Comparison of ENCODE assay signal across 17 cellular contexts in genomic region chr19:48648134-48648533, GRCh38. TPM values are rescaled to one million over a fixed set of nuclear protein-coding genes. Genes with fewer than 3 reads are reported as not detected.
DNase-seq lines count a peak whose midpoint lies in the region; ATAC-seq and TF ChIP-seq lines count a peak whose summit lies in the region.
"Had no signal": no experiment of that assay in that cellular context is flagged by ENCODE, and none has a peak within 500 bp of the region (broad histone marks: within the 10 kb centered on the region; RNA-seq: fewer than 3 reads in every experiment).

No MANE protein-coding gene starts in this region.

- no peaks in the 10 kb centered on the region for H3K9me2 ChIP-seq in SK-N-SH

- ATAC-seq in central memory CD8-positive, alpha-beta T cell (replicated peaks; ENCODE audit: extremely low read depth, poor library complexity, severe bottlenecking): no peak
- ATAC-seq in stimulated activated memory B cell treated with anti-CD40 and anti-IgM and Interleukin-4, amounts not matched to agents 10 μg/mL and 1 μg/mL and 100 μg/mL, for 72 hours: no peak
- ATAC-seq in GM18861 (IDR thresholded peaks at IDR 0.05; ENCODE audit: unreplicated experiment): no peak
- ATAC-seq: activated CD4-positive, CD25-positive, alpha-beta regulatory T cell treated with anti-CD3 and anti-CD28 coated beads, Interleukin-2, amount 50 U/mL, for 24 hours had no signal

- H3F3A ChIP-seq in SK-N-SH (replicated peaks; ENCODE audit: insufficient read depth): peaks cover 6% of the 10 kb centered on the region

- H3K4me3 Mint-ChIP-seq in activated naive CD4-positive, alpha-beta T cell treated with anti-CD3 and anti-CD28 coated beads, Interleukin-2, amount 10 ng/mL, durations not matched to agents 7 days and 5 days: no peak overlapping the region
- H3K4me3 Mint-ChIP-seq in central memory CD8-positive, alpha-beta T cell: peak overlapping the region; percentile 6
- no peak overlapping the region for H3K4me3 Mint-ChIP-seq in stimulated activated memory B cell treated with anti-CD40 and anti-IgM and Interleukin-4, amounts not matched to agents 10 μg/mL and 1 μg/mL and 100 μg/mL, for 72 hours
- H3K4me3 Mint-ChIP-seq: HFFc6 had no signal

- H3K4me3 ChIP-seq in HEK293 (ENCODE audit: low read depth, low read length) (no peak overlapping the region), SK-N-SH (ENCODE audit: low read depth in 2 of 2, low read length in 1 of 2) (no peak overlapping the region)
- H3K4me3 ChIP-seq: vagina had no signal

- H2AFZ ChIP-seq in SK-N-SH (ENCODE audit: low read depth): no peak overlapping the region

- H3K27me3 Mint-ChIP-seq in activated naive CD4-positive, alpha-beta T cell treated with anti-CD3 and anti-CD28 coated beads, Interleukin-2, amount 10 ng/mL, durations not matched to agents 7 days and 5 days: peaks cover 13% of the 10 kb centered on the region
- no peaks in the 10 kb centered on the region for H3K27me3 Mint-ChIP-seq in central memory CD8-positive, alpha-beta T cell
- no peaks in the 10 kb centered on the region for H3K27me3 Mint-ChIP-seq in stimulated activated memory B cell treated with anti-CD40 and anti-IgM and Interleukin-4, amounts not matched to agents 10 μg/mL and 1 μg/mL and 100 μg/mL, for 72 hours

- no peak overlapping the region for H3K4me2 ChIP-seq in SK-N-SH

- no peaks in the 10 kb centered on the region for H4K20me1 ChIP-seq in SK-N-SH (ENCODE audit: insufficient read depth)

- no peak for TF ChIP-seq RAD21 in SK-N-SH (IDR thresholded peaks at IDR 0.05; ENCODE audit: low read length)

- no peaks in the 10 kb centered on the region for H3K9me3 Mint-ChIP-seq in activated naive CD4-positive, alpha-beta T cell treated with anti-CD3 and anti-CD28 coated beads, Interleukin-2, amount 10 ng/mL, durations not matched to agents 7 days and 5 days
- H3K9me3 Mint-ChIP-seq in central memory CD8-positive, alpha-beta T cell: no peaks in the 10 kb centered on the region
- no peaks in the 10 kb centered on the region for H3K9me3 Mint-ChIP-seq in stimulated activated memory B cell treated with anti-CD40 and anti-IgM and Interleukin-4, amounts not matched to agents 10 μg/mL and 1 μg/mL and 100 μg/mL, for 72 hours
- H3K9me3 Mint-ChIP-seq: HFFc6 had no signal

- H3K27ac Mint-ChIP-seq in activated naive CD4-positive, alpha-beta T cell treated with anti-CD3 and anti-CD28 coated beads, Interleukin-2, amount 10 ng/mL, durations not matched to agents 7 days and 5 days: peak overlapping the region; percentile 79
- H3K27ac Mint-ChIP-seq in central memory CD8-positive, alpha-beta T cell (ENCODE audit: low read depth): peak overlapping the region; percentile 84
- H3K27ac Mint-ChIP-seq in stimulated activated memory B cell treated with anti-CD40 and anti-IgM and Interleukin-4, amounts not matched to agents 10 μg/mL and 1 μg/mL and 100 μg/mL, for 72 hours: peak overlapping the region; percentile 11
- H3K27ac Mint-ChIP-seq: HFFc6 had no signal

- no peaks in the 10 kb centered on the region for H3K27me3 ChIP-seq in SK-N-SH (ENCODE audit: insufficient read depth)
- H3K27me3 ChIP-seq: vagina had no signal

- H3K9me3 ChIP-seq in HEK293 (ENCODE audit: control insufficient read depth, insufficient read depth, low read depth, low read length) (no peaks in the 10 kb centered on the region), SK-N-SH (no peaks in the 10 kb centered on the region)
- H3K9me3 ChIP-seq: vagina had no signal

- H3K4me1 ChIP-seq in HEK293 (ENCODE audit: control insufficient read depth, insufficient read depth, low read length): peaks cover 9% of the 10 kb centered on the region
- H3K4me1 ChIP-seq in SK-N-SH (ENCODE audit: control insufficient read depth in 1 of 2, insufficient read depth in 2 of 2, low read depth in 1 of 2, low read length in 1 of 2): peaks cover 4 to 6% of the 10 kb centered on the region in 2 experiments; a peak in 2 of 4 replicates

- H3K27ac ChIP-seq in HEK293 (ENCODE audit: extremely low read depth, low read depth, low read length) (no peak overlapping the region), SK-N-SH (ENCODE audit: low read depth in 2 of 2, low read length in 1 of 2) (no peak overlapping the region)
- H3K27ac ChIP-seq: vagina had no signal

- TF ChIP-seq EP300 in SK-N-SH (IDR thresholded peaks at IDR 0.05; ENCODE audit: borderline replicate concordance in 1 of 2, low read depth in 1 of 2, low read length in 1 of 2): no peak

- no peak for DNase-seq in activated naive CD4-positive, alpha-beta T cell treated with anti-CD3 and anti-CD28 coated beads, Interleukin-2, amount 10 ng/mL, durations not matched to agents 7 days and 5 days
- DNase-seq in activated naive CD4-positive, alpha-beta T cell (lab: John Stamatoyannopoulos, UW): no peak
- DNase-seq in central memory CD8-positive, alpha-beta T cell (ENCODE audit: low spot score in 2 of 2): no peak
- no peak for DNase-seq in SK-N-SH
- DNase-seq: amygdala; effector memory CD4-positive, alpha-beta T cell; HFFc6; KG1; NCI-H2029 treated with DMSO at 0.1 percent for 48 hours; NCI-H526; SIG-M5; stimulated activated CD4-positive, alpha-beta T cell treated with anti-CD3 and anti-CD28 coated beads, Interleukin-1b, Interleukin-23, amount 100 ng/mL, for 48 hours had no signal

- H3K4me1 Mint-ChIP-seq in activated naive CD4-positive, alpha-beta T cell treated with anti-CD3 and anti-CD28 coated beads, Interleukin-2, amount 10 ng/mL, durations not matched to agents 7 days and 5 days: peaks cover 68% of the 10 kb centered on the region
- H3K4me1 Mint-ChIP-seq in central memory CD8-positive, alpha-beta T cell: peaks cover 48% of the 10 kb centered on the region
- H3K4me1 Mint-ChIP-seq in stimulated activated memory B cell treated with anti-CD40 and anti-IgM and Interleukin-4, amounts not matched to agents 10 μg/mL and 1 μg/mL and 100 μg/mL, for 72 hours: peaks cover 45% of the 10 kb centered on the region

- POLR2A ChIA-PET in HEK293 (lab: Yijun Ruan, JAX) (no interaction called here), SK-N-SH (lab: Yijun Ruan, JAX) (no interaction called here)

- H3K36me3 ChIP-seq in HEK293 (ENCODE audit: control insufficient read depth in 2 of 2, insufficient read depth in 1 of 2, low read length in 2 of 2): no peaks in the 10 kb centered on the region
- no peaks in the 10 kb centered on the region for H3K36me3 ChIP-seq in SK-N-SH (replicated peaks in 1 of 2; ENCODE audit: control insufficient read depth in 1 of 2, insufficient read depth in 2 of 2, low read length in 1 of 2)
- H3K36me3 ChIP-seq: vagina had no signal

- CTCF ChIA-PET in activated naive CD4-positive, alpha-beta T cell treated with anti-CD3 and anti-CD28 coated beads, Interleukin-2, amount 10 ng/mL, durations not matched to agents 7 days and 5 days (lab: Charles Lee): interaction anchor here (1.5 kb wide), 1 partner anchor 194 kb away, joined by 3 read pairs; no protein-coding TSS in a partner anchor
- CTCF ChIA-PET in HEK293 (lab: Yijun Ruan, JAX) (interaction anchor here (0.6 kb wide), 1 partner anchor 194 kb away, joined by 3 read pairs; no protein-coding TSS in a partner anchor), SK-N-SH (lab: Yijun Ruan, JAX) (no interaction called here)

- H3K36me3 Mint-ChIP-seq in activated naive CD4-positive, alpha-beta T cell treated with anti-CD3 and anti-CD28 coated beads, Interleukin-2, amount 10 ng/mL, durations not matched to agents 7 days and 5 days: no peaks in the 10 kb centered on the region
- H3K36me3 Mint-ChIP-seq in central memory CD8-positive, alpha-beta T cell (ENCODE audit: insufficient read depth): peaks cover 13% of the 10 kb centered on the region
- no peaks in the 10 kb centered on the region for H3K36me3 Mint-ChIP-seq in stimulated activated memory B cell treated with anti-CD40 and anti-IgM and Interleukin-4, amounts not matched to agents 10 μg/mL and 1 μg/mL and 100 μg/mL, for 72 hours

- H3K9ac ChIP-seq in SK-N-SH: no peak overlapping the region

- TF ChIP-seq CTCF in HEK293 (tag by site-specific recombination; IDR thresholded peaks at IDR 0.05) (no peak), SK-N-SH (IDR thresholded peaks at IDR 0.05) (no peak)

- no peaks in the 10 kb centered on the region for H3K79me2 ChIP-seq in SK-N-SH (ENCODE audit: insufficient read depth)

- 76% methylated on average over 2 of the region's 2 CpGs for WGBS in SK-N-SH (ENCODE audit: low lambda C conversion rate)

TF ChIP-seq in HEK293, 187 proteins besides CTCF, POLR2A, EP300 and RAD21:
- TF ChIP-seq ZNF175 (tag by site-specific recombination; IDR thresholded peaks at IDR 0.05): no peak
- peak; percentile 39; the same call in 1 of the 2 replicates for TF ChIP-seq ZNF366 (tag by site-specific recombination; conservative IDR thresholded peaks at IDR 0.05)

TF ChIP-seq in SK-N-SH, 30 proteins besides CTCF, POLR2A, EP300 and RAD21:
- TF ChIP-seq, protein P1, sequence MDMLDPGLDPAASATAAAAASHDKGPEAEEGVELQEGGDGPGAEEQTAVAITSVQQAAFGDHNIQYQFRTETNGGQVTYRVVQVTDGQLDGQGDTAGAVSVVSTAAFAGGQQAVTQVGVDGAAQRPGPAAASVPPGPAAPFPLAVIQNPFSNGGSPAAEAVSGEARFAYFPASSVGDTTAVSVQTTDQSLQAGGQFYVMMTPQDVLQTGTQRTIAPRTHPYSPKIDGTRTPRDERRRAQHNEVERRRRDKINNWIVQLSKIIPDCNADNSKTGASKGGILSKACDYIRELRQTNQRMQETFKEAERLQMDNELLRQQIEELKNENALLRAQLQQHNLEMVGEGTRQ (IDR thresholded peaks at IDR 0.05; ENCODE audit: borderline replicate concordance, low read depth, low read length): no peak
- TF ChIP-seq MXI1 (IDR thresholded peaks at IDR 0.05; ENCODE audit: low read depth, low read length) (no peak), EZH2phosphoT487 (IDR thresholded peaks at IDR 0.05; ENCODE audit: borderline replicate concordance, low read depth) (no peak), CHD2 (IDR thresholded peaks at IDR 0.05; ENCODE audit: low read length, partially characterized antibody) (no peak), RFX5 (IDR thresholded peaks at IDR 0.05; ENCODE audit: low read length) (no peak), SIN3A (IDR thresholded peaks at IDR 0.05; ENCODE audit: borderline replicate concordance, low read depth, low read length) (no peak)

RNA-seq across cellular contexts. Expression of gene CA11, which starts 2.1 kb away (rescaled TPM):
- 13.1 and 13.5 TPM in 2 replicates for polyA plus RNA-seq in SK-N-SH (2012; rRNA removed)
- 12.8 and 15.5 TPM in 2 replicates for polyA plus RNA-seq in SK-N-SH (2012; cell fraction: cytosol; rRNA removed)
- polyA plus RNA-seq in SK-N-SH (2012; cell fraction: nucleus; rRNA removed): 10.4 and 10.7 TPM in 2 replicates

RNA-seq across cellular contexts. Expression of gene DBP, which starts 11.0 kb away (rescaled TPM):
- 7.8 and 12.6 TPM in 2 replicates for polyA plus RNA-seq in SK-N-SH (2012; rRNA removed)
- polyA plus RNA-seq in SK-N-SH (2012; cell fraction: cytosol; rRNA removed): 7.3 and 10.3 TPM in 2 replicates
- polyA plus RNA-seq in SK-N-SH (2012; cell fraction: nucleus; rRNA removed): 8.6 and 13.4 TPM in 2 replicates

RNA-seq across cellular contexts. Expression of gene NTN5, which starts 24.7 kb away (rescaled TPM):
- 0.57 and 0.74 TPM in 2 replicates for polyA plus RNA-seq in SK-N-SH (2012; rRNA removed)
- 0.12 and 0.37 TPM in 2 replicates for polyA plus RNA-seq in SK-N-SH (2012; cell fraction: cytosol; rRNA removed)
- 5.0 and 7.0 TPM in 2 replicates for polyA plus RNA-seq in SK-N-SH (2012; cell fraction: nucleus; rRNA removed)

RNA-seq across cellular contexts. Expression of gene SPHK2, which starts 28.8 kb away (rescaled TPM):
- polyA plus RNA-seq in SK-N-SH (2012; rRNA removed): 14.1 and 14.8 TPM in 2 replicates
- polyA plus RNA-seq in SK-N-SH (2012; cell fraction: cytosol; rRNA removed): 6.1 and 8.8 TPM in 2 replicates
- 42.4 and 44.9 TPM in 2 replicates for polyA plus RNA-seq in SK-N-SH (2012; cell fraction: nucleus; rRNA removed)

RNA-seq across cellular contexts. Expression of gene RPL18, which starts 29.2 kb away (rescaled TPM):
- polyA plus RNA-seq in SK-N-SH (2012; rRNA removed): 2,114 and 2,225 TPM in 2 replicates
- polyA plus RNA-seq in SK-N-SH (2012; cell fraction: cytosol; rRNA removed): 1,690 and 2,536 TPM in 2 replicates
- polyA plus RNA-seq in SK-N-SH (2012; cell fraction: nucleus; rRNA removed): 725 and 988 TPM in 2 replicates

Comparison
In these comparisons a context has a peak if more than half of its experiments do, and no peak if none do; other contexts are left out.
1. H3K27ac Mint-ChIP-seq: peak in every context shown above with its lines; median percentile 84 in central memory CD8-positive, alpha-beta T cell; 79 in activated naive CD4-positive, alpha-beta T cell treated with anti-CD3 and anti-CD28 coated beads, Interleukin-2, amount 10 ng/mL, durations not matched to agents 7 days and 5 days; 11 in stimulated activated memory B cell treated with anti-CD40 and anti-IgM and Interleukin-4, amounts not matched to agents 10 μg/mL and 1 μg/mL and 100 μg/mL, for 72 hours.